In the genomic region with DNA sequence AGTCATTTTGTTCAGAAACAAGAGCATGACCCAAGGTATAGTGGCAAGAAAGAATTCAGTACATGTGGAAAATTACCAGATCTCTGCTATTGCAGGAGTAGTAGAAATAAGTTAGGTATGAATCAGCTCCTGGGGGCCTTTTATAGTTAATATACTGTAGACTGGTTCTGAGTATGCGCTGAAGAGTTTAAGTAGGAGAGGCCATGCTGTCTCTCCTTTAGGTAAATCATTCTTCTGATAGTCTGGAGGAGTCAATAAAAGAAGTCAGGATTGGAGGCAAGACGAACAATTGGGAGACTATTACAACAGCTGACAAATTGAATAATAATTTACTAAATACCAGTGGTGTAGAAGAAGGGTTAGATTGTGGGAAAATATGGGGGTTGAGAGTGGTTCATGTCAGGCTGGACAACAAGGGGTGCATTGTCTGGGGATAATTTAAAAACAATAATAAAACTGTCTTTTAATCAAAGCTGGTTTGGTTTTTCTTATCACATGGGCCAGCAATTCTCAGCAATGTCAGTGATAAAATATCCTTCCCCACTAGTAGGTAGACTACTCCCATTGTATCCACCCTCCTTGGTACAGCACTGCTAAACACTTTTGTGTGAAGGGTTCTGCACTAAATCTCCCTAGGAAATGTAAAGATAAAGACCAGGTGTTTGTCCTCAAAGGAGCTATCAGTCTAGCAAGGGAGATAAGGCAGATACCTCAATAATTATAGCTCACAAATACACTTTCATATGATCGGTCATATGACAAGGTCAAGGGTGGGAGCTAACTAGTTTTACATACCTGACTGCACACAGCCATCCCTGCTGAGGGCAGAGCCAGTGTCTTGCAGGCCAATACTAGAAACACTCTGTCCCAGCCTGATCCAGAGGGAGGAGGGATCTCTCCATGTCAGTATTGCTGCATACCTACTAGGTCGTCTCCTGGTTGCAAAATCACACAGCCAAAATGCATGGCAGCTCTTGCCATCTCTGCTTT, we compare ENCODE assay signal across 25 cellular contexts.
DNase-seq lines count a peak whose midpoint lies in the region; ATAC-seq and TF ChIP-seq lines count a peak whose summit lies in the region.
"Had no signal": no experiment of that assay in that cellular context is flagged by ENCODE, and none has a peak within 500 bp of the region (broad histone marks: within the 10 kb centered on the region; RNA-seq: fewer than 3 reads in every experiment).

No MANE protein-coding gene starts in this region.

- TF ChIP-seq CTCF in neural crest cell (conservative IDR thresholded peaks at IDR 0.05) (no peak), type B pancreatic cell (conservative IDR thresholded peaks at IDR 0.05) (no peak)

- H3K4me3 Mint-ChIP-seq in neural crest cell, result no peak overlapping the region
- no peak overlapping the region for H3K4me3 Mint-ChIP-seq in type B pancreatic cell
- H3K4me3 Mint-ChIP-seq: activated B cell treated with CpG ODN at 0.5 μM for 24 hours; activated CD8-positive, alpha-beta memory T cell treated with anti-CD3 and anti-CD28 coated beads, Interleukin-2, amount 10 ng/mL, durations not matched to agents 7 days and 5 days; activated T-cell treated with anti-CD3 and anti-CD28 coated beads, Interleukin-2, amount 50 U/mL, for 72 hours; brain; CD4-positive, CD25-positive, alpha-beta regulatory T cell had no signal

- POLR2A ChIA-PET in HEK293T (lab: Yijun Ruan, JAX), result no interaction called here

- intact Hi-C loops in left cardiac atrium (cut with DNase I), result no loop called here

- H3K9me3 Mint-ChIP-seq in neural crest cell (no peaks in the 10 kb centered on the region), type B pancreatic cell (no peaks in the 10 kb centered on the region)
- H3K9me3 Mint-ChIP-seq: activated B cell treated with CpG ODN at 0.5 μM for 24 hours; activated T-cell treated with anti-CD3 and anti-CD28 coated beads, Interleukin-2, amount 50 U/mL, for 72 hours; brain; CD4-positive, CD25-positive, alpha-beta regulatory T cell had no signal

- no peak for ATAC-seq in left cardiac atrium
- ATAC-seq: activated CD8-positive, alpha-beta memory T cell treated with anti-CD3 and anti-CD28 coated beads, Interleukin-2, amount 10 ng/mL, durations not matched to agents 7 days and 5 days; activated T-cell treated with anti-CD3 and anti-CD28 coated beads, Interleukin-2, amount 50 U/mL, for 72 hours; HCT116; lower lobe of right lung; PC-3; stimulated activated naive CD8-positive, alpha-beta T cell treated with anti-CD3 and anti-CD28 coated beads, Interleukin-15, Interleukin-2, amounts not matched to agents 100 U/mL and 50 U/mL, for 24 hours had no signal

- peaks cover 9% of the 10 kb centered on the region for H3K4me1 Mint-ChIP-seq in neural crest cell
- H3K4me1 Mint-ChIP-seq in type B pancreatic cell (ENCODE audit: unreplicated experiment), result peaks cover 26% of the 10 kb centered on the region
- H3K4me1 Mint-ChIP-seq: activated B cell treated with CpG ODN at 0.5 μM for 24 hours; activated CD8-positive, alpha-beta memory T cell treated with anti-CD3 and anti-CD28 coated beads, Interleukin-2, amount 10 ng/mL, durations not matched to agents 7 days and 5 days had no signal

- no peaks in the 10 kb centered on the region for H3K36me3 Mint-ChIP-seq in neural crest cell (ENCODE audit: low read depth)
- H3K36me3 Mint-ChIP-seq in type B pancreatic cell, result no peaks in the 10 kb centered on the region
- H3K36me3 Mint-ChIP-seq: activated CD8-positive, alpha-beta memory T cell treated with anti-CD3 and anti-CD28 coated beads, Interleukin-2, amount 10 ng/mL, durations not matched to agents 7 days and 5 days; brain had no signal

- CTCF ChIA-PET in HEK293T (lab: Yijun Ruan, JAX), result interaction anchor here (0.7 to 0.8 kb wide), 2 partner anchors 26 to 294 kb away, joined by 3 read pairs; no protein-coding TSS in a partner anchor

- DNase-seq in DMS79 treated with DMSO at 0.1 percent for 48 hours (lab: John Stamatoyannopoulos, UW) (peak; percentile 44), DMS79 (lab: John Stamatoyannopoulos, UW) (no peak), glomerular visceral epithelial cell (ENCODE audit: extremely low spot score) (peak; percentile 15), neural crest cell (ENCODE audit: low read depth, low spot score) (no peak), type B pancreatic cell (ENCODE audit: extremely low spot score, unreplicated experiment) (no peak), left cardiac atrium (no peak), HEK293T (ENCODE audit: extremely low spot score) (no peak), GDM1 (lab: John Stamatoyannopoulos, UW) (no peak)
- DNase-seq: activated B cell treated with CpG ODN at 0.5 μM for 24 hours; activated CD8-positive, alpha-beta memory T cell treated with anti-CD3 and anti-CD28 coated beads, Interleukin-2, amount 10 ng/mL, durations not matched to agents 7 days and 5 days; activated naive CD4-positive, alpha-beta T cell treated with Interleukin-2 at 50 U/mL for 16 hours; activated T-cell treated with anti-CD3 and anti-CD28 coated beads, Interleukin-2, amount 50 U/mL, for 72 hours; CD4-positive, CD25-positive, alpha-beta regulatory T cell; Karpas-422; lower lobe of right lung; NCI-H1436; NK-92 treated with Interleukin-12 subunit alpha and Interleukin-12 subunit beta, amount 100 ng/mL, for 24 hours; PC-3; SHP77; sigmoid colon; stimulated activated CD4-positive, alpha-beta T cell treated with anti-CD3 and anti-CD28 coated beads, Interleukin-15, amount 100 ng/mL, for 24 hours; stimulated activated naive CD8-positive, alpha-beta T cell treated with anti-CD3 and anti-CD28 coated beads, Interleukin-15, Interleukin-2, amounts not matched to agents 100 U/mL and 50 U/mL, for 24 hours; testis had no signal

- H3K27me3 Mint-ChIP-seq in neural crest cell (ENCODE audit: low read depth), result no peaks in the 10 kb centered on the region
- H3K27me3 Mint-ChIP-seq in type B pancreatic cell, result no peaks in the 10 kb centered on the region
- H3K27me3 Mint-ChIP-seq: activated B cell treated with CpG ODN at 0.5 μM for 24 hours; activated CD8-positive, alpha-beta memory T cell treated with anti-CD3 and anti-CD28 coated beads, Interleukin-2, amount 10 ng/mL, durations not matched to agents 7 days and 5 days; brain; CD4-positive, CD25-positive, alpha-beta regulatory T cell had no signal

- H3K27ac Mint-ChIP-seq in neural crest cell (ENCODE audit: unreplicated experiment), result peak overlapping the region; percentile 17
- H3K27ac Mint-ChIP-seq in type B pancreatic cell, result peak overlapping the region; percentile 3
- H3K27ac Mint-ChIP-seq: activated B cell treated with CpG ODN at 0.5 μM for 24 hours; activated CD8-positive, alpha-beta memory T cell treated with anti-CD3 and anti-CD28 coated beads, Interleukin-2, amount 10 ng/mL, durations not matched to agents 7 days and 5 days; activated T-cell treated with anti-CD3 and anti-CD28 coated beads, Interleukin-2, amount 50 U/mL, for 72 hours; CD4-positive, CD25-positive, alpha-beta regulatory T cell had no signal

TF ChIP-seq in HEK293T, 16 proteins besides CTCF, POLR2A, EP300 and RAD21:
- TF ChIP-seq TARDBP (IDR thresholded peaks at IDR 0.05) (no peak), LEF1 (IDR thresholded peaks at IDR 0.05; ENCODE audit: borderline replicate concordance) (no peak)

Comparison
In these comparisons a context has a peak if more than half of its experiments do, and no peak if none do; other contexts are left out.
1. DNase-seq: peak in DMS79 treated with DMSO at 0.1 percent for 48 hours (single experiment) and glomerular visceral epithelial cell (single experiment); none in DMS79 (single experiment), neural crest cell (single experiment), type B pancreatic cell (single experiment), left cardiac atrium (single experiment), HEK293T (single experiment) and GDM1 (single experiment).